ENCODE assay signal across 8 cellular contexts in the genomic region with DNA sequence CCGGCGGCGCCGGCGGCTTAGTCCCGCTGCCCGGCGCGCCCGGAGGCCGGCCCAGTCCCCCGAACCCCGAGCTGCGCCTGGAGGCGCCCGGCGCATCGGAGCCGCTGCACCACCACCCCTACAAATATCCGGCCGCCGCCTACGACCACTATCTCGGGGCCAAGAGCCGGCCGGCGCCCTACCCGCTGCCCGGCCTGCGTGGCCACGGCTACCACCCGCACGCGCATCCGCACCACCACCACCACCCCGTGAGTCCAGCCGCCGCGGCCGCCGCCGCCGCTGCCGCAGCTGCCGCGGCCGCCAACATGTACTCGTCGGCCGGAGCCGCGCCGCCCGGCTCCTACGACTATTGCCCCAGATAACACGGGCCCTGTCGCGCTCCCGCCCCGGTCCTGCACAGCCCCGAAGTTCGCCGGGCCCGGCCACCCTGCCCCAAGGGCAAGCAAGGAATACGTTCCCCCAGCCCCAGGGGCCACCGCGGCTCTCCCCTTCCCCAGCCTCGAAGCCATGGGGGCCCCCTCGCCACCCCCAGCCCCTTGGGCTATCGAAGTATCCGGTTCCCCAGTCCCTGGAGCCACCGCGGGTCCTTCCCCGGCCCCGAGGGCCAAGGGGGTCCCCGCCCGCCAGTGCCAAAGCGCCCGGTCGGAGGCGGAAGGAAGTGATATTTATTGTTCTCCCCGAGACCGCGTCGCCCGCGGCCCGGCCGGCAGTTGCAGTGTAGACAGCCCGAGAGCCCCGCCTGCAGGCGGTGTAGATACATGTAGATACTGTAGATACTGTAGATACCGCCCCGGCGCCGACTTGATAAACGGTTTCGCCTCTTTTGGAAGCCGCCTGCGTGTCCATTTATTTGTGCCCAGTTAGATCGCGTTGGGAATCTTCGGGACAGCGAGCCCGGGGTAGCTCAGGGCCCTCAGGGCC. TPM values are rescaled to one million over a fixed set of nuclear protein-coding genes. Genes with fewer than 3 reads are reported as not detected.
DNase-seq lines count a peak whose midpoint lies in the region; ATAC-seq and TF ChIP-seq lines count a peak whose summit lies in the region.

No MANE protein-coding gene starts in this region.

- H3K4me3 Mint-ChIP-seq in activated CD8-positive, alpha-beta T cell treated with anti-CD3 and anti-CD28 coated beads, Interleukin-2, amount 10 ng/mL, durations not matched to agents 7 days and 5 days, result peak overlapping the region; percentile 63

- peak; percentile 82 for ATAC-seq in activated CD8-positive, alpha-beta T cell treated with anti-CD3 and anti-CD28 coated beads, Interleukin-2, amount 10 ng/mL, durations not matched to agents 7 days and 5 days
- ATAC-seq in GM18907 (IDR thresholded peaks at IDR 0.05; ENCODE audit: unreplicated experiment), result no peak

- DNase-seq in KBM-7 (peak; percentile 85), foreskin fibroblast (peak in 1 of 2 donors; percentile 44), NCI-H2029 treated with DMSO at 0.1 percent for 48 hours (lab: John Stamatoyannopoulos, UW) (no peak), germinal center (ENCODE audit: low spot score) (no peak), pons (ENCODE audit: low spot score) (no peak)
- DNase-seq in activated CD8-positive, alpha-beta T cell treated with anti-CD3 and anti-CD28 coated beads, Interleukin-2, amount 10 ng/mL, durations not matched to agents 7 days and 5 days, result peak; percentile 83
- peak; percentile 47 for DNase-seq in stimulated activated CD4-positive, alpha-beta T cell treated with anti-CD3 and anti-CD28 coated beads, Interleukin-12 subunit alpha, Interleukin-12 subunit beta, amount 100 ng/mL, for 4 hours

- H3K4me3 ChIP-seq in foreskin fibroblast (ENCODE audit: low read depth in 1 of 2, low read length in 2 of 2), result peak overlapping the region in 1 of 2 donors; percentile 15

- in situ Hi-C loops in KBM-7 (cut with MboI; ENCODE audit: low pct_unique_long_range_greater_than_20kb, low sequenced_read_pairs), result no loop called here

- H3K27me3 Mint-ChIP-seq in activated CD8-positive, alpha-beta T cell treated with anti-CD3 and anti-CD28 coated beads, Interleukin-2, amount 10 ng/mL, durations not matched to agents 7 days and 5 days (ENCODE audit: low read depth), result peaks cover 60% of the 10 kb centered on the region

- TF ChIP-seq CTCF in foreskin fibroblast (IDR thresholded peaks at IDR 0.05; ENCODE audit: low read depth, low read length), result peak; percentile 8

- POLR2A ChIA-PET in activated CD8-positive, alpha-beta T cell treated with anti-CD3 and anti-CD28 coated beads, Interleukin-2, amount 10 ng/mL, durations not matched to agents 7 days and 5 days (lab: Charles Lee), result interaction anchor here (0.6 kb wide), 1 partner anchor 852 kb away, joined by 3 read pairs; no protein-coding TSS in a partner anchor

- no peaks in the 10 kb centered on the region for H3K9me3 Mint-ChIP-seq in activated CD8-positive, alpha-beta T cell treated with anti-CD3 and anti-CD28 coated beads, Interleukin-2, amount 10 ng/mL, durations not matched to agents 7 days and 5 days (ENCODE audit: insufficient read depth)

- CTCF ChIA-PET in activated CD8-positive, alpha-beta T cell treated with anti-CD3 and anti-CD28 coated beads, Interleukin-2, amount 10 ng/mL, durations not matched to agents 7 days and 5 days (lab: Charles Lee), result interaction anchor here (1.3 kb wide), 2 partner anchors 9 to 37 kb away, joined by 4 to 5 read pairs; no protein-coding TSS in a partner anchor

- no peaks in the 10 kb centered on the region for H3K36me3 Mint-ChIP-seq in activated CD8-positive, alpha-beta T cell treated with anti-CD3 and anti-CD28 coated beads, Interleukin-2, amount 10 ng/mL, durations not matched to agents 7 days and 5 days (ENCODE audit: low read depth)

- H3K4me1 Mint-ChIP-seq in activated CD8-positive, alpha-beta T cell treated with anti-CD3 and anti-CD28 coated beads, Interleukin-2, amount 10 ng/mL, durations not matched to agents 7 days and 5 days (ENCODE audit: low read depth), result peaks cover 20% of the 10 kb centered on the region

- H3K27ac Mint-ChIP-seq in activated CD8-positive, alpha-beta T cell treated with anti-CD3 and anti-CD28 coated beads, Interleukin-2, amount 10 ng/mL, durations not matched to agents 7 days and 5 days, result no peak overlapping the region

RNA-seq across cellular contexts. Expression of a gene that starts 6.2 kb away (rescaled TPM):
- 1 to 10 TPM; 1.2 to 1.5 TPM for total RNA-seq in activated CD8-positive, alpha-beta T cell treated with anti-CD3 and anti-CD28 coated beads, Interleukin-2, amount 10 ng/mL, durations not matched to agents 7 days and 5 days

RNA-seq across cellular contexts. Expression of a gene that starts 43.4 kb away (rescaled TPM):
- not detected for total RNA-seq in activated CD8-positive, alpha-beta T cell treated with anti-CD3 and anti-CD28 coated beads, Interleukin-2, amount 10 ng/mL, durations not matched to agents 7 days and 5 days

RNA-seq across cellular contexts. Expression of a gene that starts 52.5 kb away (rescaled TPM):
- under 1 TPM in 1 of 2 experiments, not detected in 1; 0.53 TPM for total RNA-seq in activated CD8-positive, alpha-beta T cell treated with anti-CD3 and anti-CD28 coated beads, Interleukin-2, amount 10 ng/mL, durations not matched to agents 7 days and 5 days

Comparison
In these comparisons a context has a peak if more than half of its experiments do, and no peak if none do; other contexts are left out.
1. DNase-seq: peak in KBM-7 (single experiment), activated CD8-positive, alpha-beta T cell treated with anti-CD3 and anti-CD28 coated beads, Interleukin-2, amount 10 ng/mL, durations not matched to agents 7 days and 5 days (single experiment) and stimulated activated CD4-positive, alpha-beta T cell treated with anti-CD3 and anti-CD28 coated beads, Interleukin-12 subunit alpha, Interleukin-12 subunit beta, amount 100 ng/mL, for 4 hours (single experiment); none in NCI-H2029 treated with DMSO at 0.1 percent for 48 hours (single experiment), germinal center (single experiment) and pons (single experiment).